Comparison of ENCODE assay signal across 8 cellular contexts in the genomic region with DNA sequence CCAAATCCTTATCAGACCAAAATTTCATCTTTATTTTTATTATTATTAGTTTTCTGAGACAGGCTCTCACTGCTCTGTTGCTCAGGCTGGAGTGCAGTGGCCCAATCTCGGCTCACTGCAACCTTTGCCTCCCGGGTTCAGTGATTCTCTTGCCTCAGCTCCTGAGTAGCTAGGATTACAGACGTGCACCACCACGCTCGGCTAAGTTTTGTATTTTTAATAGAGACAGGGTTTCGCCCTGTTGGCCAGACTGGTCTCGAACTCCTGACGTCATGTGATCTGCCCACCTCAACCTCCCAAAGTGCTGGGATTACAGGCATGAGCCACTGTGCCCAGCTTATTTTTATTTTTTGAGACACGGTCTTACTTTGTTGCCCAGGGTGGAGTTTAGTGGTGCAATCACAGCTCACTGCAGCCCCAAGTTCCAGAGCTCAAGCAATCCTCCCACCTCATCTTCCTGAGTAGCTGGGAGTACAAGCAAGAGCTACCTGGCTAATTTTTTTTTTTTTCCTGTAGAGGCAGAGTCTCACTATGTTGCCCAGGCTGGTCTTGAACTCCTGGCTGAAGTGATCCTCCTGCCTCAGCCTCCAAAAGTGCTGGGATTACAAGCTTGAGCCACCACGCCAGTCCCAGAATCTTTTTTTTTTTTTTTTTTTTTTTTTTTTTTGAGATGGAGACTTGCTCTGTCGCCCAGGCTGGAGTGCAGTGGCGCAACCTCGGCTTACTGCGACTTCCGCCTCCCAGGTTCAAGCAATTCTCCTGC. TPM values are rescaled to one million over a fixed set of nuclear protein-coding genes. Genes with fewer than 3 reads are reported as not detected.
DNase-seq lines count a peak whose midpoint lies in the region; ATAC-seq and TF ChIP-seq lines count a peak whose summit lies in the region.
"Not testable (repeated sequence)": the region's sequence is repeated elsewhere in the genome, so short reads cannot be mapped to it uniquely, and the experiment has no call there.

No MANE protein-coding gene starts in this region.

- POLR2A ChIA-PET in Panc1 (lab: Charles Lee) = interaction anchor here (0.6 kb wide), 2 partner anchors 9 to 63 kb away, joined by 3 to 15 read pairs; a partner anchor contains a TSS
- POLR2A ChIA-PET in activated CD4-positive, alpha-beta memory T cell treated with anti-CD3 and anti-CD28 coated beads for 36 hours (lab: Charles Lee) = interaction anchor here (1.2 kb wide), 1 partner anchor 32 kb away, joined by 3 read pairs; a partner anchor contains a TSS
- POLR2A ChIA-PET in activated naive CD8-positive, alpha-beta T cell treated with anti-CD3 and anti-CD28 coated beads, Interleukin-2, amount 10 ng/mL, durations not matched to agents 7 days and 5 days (lab: Charles Lee) = interaction anchor here (0.5 to 0.9 kb wide), 3 partner anchors 17 to 54 kb away, joined by 3 to 8 read pairs (median 3); no protein-coding TSS in a partner anchor

- H3K9me3 Mint-ChIP-seq in HFFc6; activated CD4-positive, alpha-beta memory T cell treated with anti-CD3 and anti-CD28 coated beads for 36 hours; activated naive CD8-positive, alpha-beta T cell treated with anti-CD3 and anti-CD28 coated beads, Interleukin-2, amount 10 ng/mL, durations not matched to agents 7 days and 5 days; naive B cell; stimulated activated memory B cell treated with anti-CD40 and anti-IgM and Interleukin-4, amounts not matched to agents 10 μg/mL and 1 μg/mL and 100 μg/mL, for 72 hours: not testable (repeated sequence)

- in situ Hi-C loops in Panc1 (cut with HindIII; ENCODE audit: low pct_unique_long_range_greater_than_20kb, low sequenced_read_pairs) = not testable (repeated sequence)

- not testable (repeated sequence) for BruUV-seq in Panc1 (replicated peaks; lab: Mats Ljungman, UMichigan)

- ATAC-seq in Panc1; activated naive CD8-positive, alpha-beta T cell treated with anti-CD3 and anti-CD28 coated beads, Interleukin-2, amount 10 ng/mL, durations not matched to agents 7 days and 5 days (ENCODE audit: low read depth); naive B cell (ENCODE audit: low read depth in 2 of 2); stimulated activated memory B cell treated with anti-CD40 and anti-IgM and Interleukin-4, amounts not matched to agents 10 μg/mL and 1 μg/mL and 100 μg/mL, for 72 hours: not testable (repeated sequence)

- H3K36me3 ChIP-seq in Panc1 (ENCODE audit: control insufficient read depth, insufficient read depth, low read length) = not testable (repeated sequence)

- H3K9me3 ChIP-seq in Panc1 (ENCODE audit: control insufficient read depth, insufficient read depth, low read depth, low read length) = not testable (repeated sequence)

- not testable (repeated sequence) for H3K36me3 Mint-ChIP-seq in HFFc6 (ENCODE audit: low read depth); activated CD4-positive, alpha-beta memory T cell treated with anti-CD3 and anti-CD28 coated beads for 36 hours; activated naive CD8-positive, alpha-beta T cell treated with anti-CD3 and anti-CD28 coated beads, Interleukin-2, amount 10 ng/mL, durations not matched to agents 7 days and 5 days; naive B cell
- peaks cover 12% of the 10 kb centered on the region for H3K36me3 Mint-ChIP-seq in stimulated activated memory B cell treated with anti-CD40 and anti-IgM and Interleukin-4, amounts not matched to agents 10 μg/mL and 1 μg/mL and 100 μg/mL, for 72 hours

- H3K27ac Mint-ChIP-seq in HFFc6; activated CD4-positive, alpha-beta memory T cell treated with anti-CD3 and anti-CD28 coated beads for 36 hours; activated naive CD8-positive, alpha-beta T cell treated with anti-CD3 and anti-CD28 coated beads, Interleukin-2, amount 10 ng/mL, durations not matched to agents 7 days and 5 days; naive B cell: not testable (repeated sequence)
- H3K27ac Mint-ChIP-seq in stimulated activated memory B cell treated with anti-CD40 and anti-IgM and Interleukin-4, amounts not matched to agents 10 μg/mL and 1 μg/mL and 100 μg/mL, for 72 hours = peak overlapping the region; percentile 68

- DNase-seq in HFFc6; Panc1 (ENCODE audit: low read depth, low spot score); activated CD4-positive, alpha-beta memory T cell treated with anti-CD3 and anti-CD28 coated beads for 36 hours; activated naive CD8-positive, alpha-beta T cell treated with anti-CD3 and anti-CD28 coated beads, Interleukin-2, amount 10 ng/mL, durations not matched to agents 7 days and 5 days; naive B cell: not testable (repeated sequence)
- DNase-seq in epithelial cell of proximal tubule (ENCODE audit: low read depth) = peak; percentile 36

- CTCF ChIA-PET in Panc1 (lab: Charles Lee) = interaction anchor here (0.6 kb wide), 1 partner anchor 361 kb away, joined by 3 read pairs; no protein-coding TSS in a partner anchor
- CTCF ChIA-PET in activated CD4-positive, alpha-beta memory T cell treated with anti-CD3 and anti-CD28 coated beads for 36 hours (lab: Charles Lee) = interaction anchor here (1.8 kb wide), 1 partner anchor 44 kb away, joined by 6 read pairs; no protein-coding TSS in a partner anchor

- not testable (repeated sequence) for H3K27me3 Mint-ChIP-seq in HFFc6 (ENCODE audit: insufficient read depth); activated CD4-positive, alpha-beta memory T cell treated with anti-CD3 and anti-CD28 coated beads for 36 hours; activated naive CD8-positive, alpha-beta T cell treated with anti-CD3 and anti-CD28 coated beads, Interleukin-2, amount 10 ng/mL, durations not matched to agents 7 days and 5 days; naive B cell; stimulated activated memory B cell treated with anti-CD40 and anti-IgM and Interleukin-4, amounts not matched to agents 10 μg/mL and 1 μg/mL and 100 μg/mL, for 72 hours

- intact Hi-C loops in Panc1 (cut with micrococcal nuclease; ENCODE audit: unreplicated experiment); activated CD4-positive, alpha-beta memory T cell treated with anti-CD3 and anti-CD28 coated beads for 36 hours (cut with micrococcal nuclease): not testable (repeated sequence)

- H3K27me3 ChIP-seq in Panc1 (ENCODE audit: control insufficient read depth, insufficient read depth, low read length) = not testable (repeated sequence)

- H3K4me1 ChIP-seq in Panc1 (ENCODE audit: control insufficient read depth, insufficient read depth, low read length) = not testable (repeated sequence)

- H3K4me3 Mint-ChIP-seq in HFFc6 = peak overlapping the region; percentile 89; the same call in 1 of the 2 replicates
- H3K4me3 Mint-ChIP-seq in activated CD4-positive, alpha-beta memory T cell treated with anti-CD3 and anti-CD28 coated beads for 36 hours = peak overlapping the region; percentile 90
- peak overlapping the region; percentile 92 for H3K4me3 Mint-ChIP-seq in activated naive CD8-positive, alpha-beta T cell treated with anti-CD3 and anti-CD28 coated beads, Interleukin-2, amount 10 ng/mL, durations not matched to agents 7 days and 5 days
- H3K4me3 Mint-ChIP-seq in naive B cell = peak overlapping the region in 6 of 8 donors; percentile 29 to 90 (median 88)
- H3K4me3 Mint-ChIP-seq in stimulated activated memory B cell treated with anti-CD40 and anti-IgM and Interleukin-4, amounts not matched to agents 10 μg/mL and 1 μg/mL and 100 μg/mL, for 72 hours = not testable (repeated sequence)

- not testable (repeated sequence) for TF ChIP-seq CTCF in C4-2B (conservative IDR thresholded peaks at IDR 0.05); HFFc6 (IDR thresholded peaks at IDR 0.05); Panc1 (IDR thresholded peaks at IDR 0.05); epithelial cell of proximal tubule (conservative IDR thresholded peaks at IDR 0.05; ENCODE audit: low read depth, low read length)

- peak overlapping the region in 1 of 2 experiments; percentile 59; a peak in 1 of 4 replicates for H3K4me3 ChIP-seq in Panc1 (ENCODE audit: low read depth in 2 of 2, low read length in 2 of 2)
- not testable (repeated sequence) for H3K4me3 ChIP-seq in epithelial cell of proximal tubule (ENCODE audit: low read depth, low read length)

- H3K27ac ChIP-seq in C4-2B = peak overlapping the region; percentile 73
- H3K27ac ChIP-seq in Panc1 (ENCODE audit: low read length) = peak overlapping the region; percentile 74; the same call in 1 of the 2 replicates

- not testable (repeated sequence) for H3K4me1 Mint-ChIP-seq in HFFc6 (ENCODE audit: low read depth); activated CD4-positive, alpha-beta memory T cell treated with anti-CD3 and anti-CD28 coated beads for 36 hours (ENCODE audit: low read depth); activated naive CD8-positive, alpha-beta T cell treated with anti-CD3 and anti-CD28 coated beads, Interleukin-2, amount 10 ng/mL, durations not matched to agents 7 days and 5 days; stimulated activated memory B cell treated with anti-CD40 and anti-IgM and Interleukin-4, amounts not matched to agents 10 μg/mL and 1 μg/mL and 100 μg/mL, for 72 hours
- peaks cover 4 to 14% (median 9%) of the 10 kb centered on the region in 3 donors for H3K4me1 Mint-ChIP-seq in naive B cell

RNA-seq across cellular contexts. Expression of a gene that starts 1.3 kb away (rescaled TPM):
- total RNA-seq in HFFc6 (2021; fragmentation: NEBNext Ultra II Directional; extraction: Animal tissue kit (Norgen Biotek cat#: 25700)) = 10 to 100 TPM; 21.1 to 31.1 (median 23.2) TPM
- 20.3 TPM for total RNA-seq in Panc1 (2021; ENCODE audit: unreplicated experiment)
- 22.5 TPM for polyA plus RNA-seq in Panc1 (2012; ENCODE audit: insufficient read length)
- total RNA-seq in activated CD4-positive, alpha-beta memory T cell treated with anti-CD3 and anti-CD28 coated beads for 36 hours = 10 to 100 TPM; 12.6 to 14.1 TPM
- total RNA-seq in activated naive CD8-positive, alpha-beta T cell treated with anti-CD3 and anti-CD28 coated beads, Interleukin-2, amount 10 ng/mL, durations not matched to agents 7 days and 5 days = 10 to 100 TPM; 13.6 to 13.9 TPM
- 27.7 and 45.4 TPM in 2 replicates for total RNA-seq in epithelial cell of proximal tubule
- 1 to 10 TPM in 5 of 6 donors, not detected in 1; 2.3 to 6.8 (median 3.6) TPM for polyA plus RNA-seq in naive B cell (ENCODE audit: low read depth in 6 of 6)

RNA-seq across cellular contexts. Expression of a gene that starts 16.4 kb away (rescaled TPM):
- 10 to 100 TPM; 29.8 to 33.3 (median 31.3) TPM for total RNA-seq in HFFc6 (2021; fragmentation: NEBNext Ultra II Directional; extraction: Animal tissue kit (Norgen Biotek cat#: 25700))
- total RNA-seq in Panc1 (2021; ENCODE audit: unreplicated experiment) = 19.1 TPM
- polyA plus RNA-seq in Panc1 (2012; ENCODE audit: insufficient read length) = 17.6 TPM
- 10 to 100 TPM; 33.0 to 35.5 TPM for total RNA-seq in activated CD4-positive, alpha-beta memory T cell treated with anti-CD3 and anti-CD28 coated beads for 36 hours
- total RNA-seq in activated naive CD8-positive, alpha-beta T cell treated with anti-CD3 and anti-CD28 coated beads, Interleukin-2, amount 10 ng/mL, durations not matched to agents 7 days and 5 days = 10 to 100 TPM; 34.9 to 35.1 TPM
- total RNA-seq in epithelial cell of proximal tubule = 54.2 and 68.8 TPM in 2 replicates
- polyA plus RNA-seq in naive B cell (ENCODE audit: low read depth in 6 of 6) = 10 to 100 TPM; 25.5 to 37.5 (median 31.3) TPM

RNA-seq across cellular contexts. Expression of a gene that starts 16.8 kb away (rescaled TPM):
- 10 to 100 TPM; 27.0 to 38.5 (median 34.3) TPM for total RNA-seq in HFFc6 (2021; fragmentation: NEBNext Ultra II Directional; extraction: Animal tissue kit (Norgen Biotek cat#: 25700))
- total RNA-seq in Panc1 (2021; ENCODE audit: unreplicated experiment) (22.5 TPM), epithelial cell of proximal tubule (14.1 and 20.0 TPM in 2 replicates)
- polyA plus RNA-seq in Panc1 (2012; ENCODE audit: insufficient read length) = 26.9 TPM
- 10 to 100 TPM; 27.2 to 27.4 TPM for total RNA-seq in activated CD4-positive, alpha-beta memory T cell treated with anti-CD3 and anti-CD28 coated beads for 36 hours
- total RNA-seq in activated naive CD8-positive, alpha-beta T cell treated with anti-CD3 and anti-CD28 coated beads, Interleukin-2, amount 10 ng/mL, durations not matched to agents 7 days and 5 days = 10 to 100 TPM; 18.7 to 21.0 TPM
- polyA plus RNA-seq in naive B cell (ENCODE audit: low read depth in 6 of 6) = 10 to 100 TPM; 12.7 to 23.4 (median 22.1) TPM

RNA-seq across cellular contexts. Expression of a gene that starts 32.1 kb away (rescaled TPM):
- 10 to 100 TPM; 63.8 to 75.5 (median 70.2) TPM for total RNA-seq in HFFc6 (2021; fragmentation: NEBNext Ultra II Directional; extraction: Animal tissue kit (Norgen Biotek cat#: 25700))
- 45.4 TPM for total RNA-seq in Panc1 (2021; ENCODE audit: unreplicated experiment)
- 37.8 TPM for polyA plus RNA-seq in Panc1 (2012; ENCODE audit: insufficient read length)
- total RNA-seq in activated CD4-positive, alpha-beta memory T cell treated with anti-CD3 and anti-CD28 coated beads for 36 hours = 10 to 100 TPM; 45.9 to 50.0 TPM
- 10 to 100 TPM; 60.7 to 63.4 TPM for total RNA-seq in activated naive CD8-positive, alpha-beta T cell treated with anti-CD3 and anti-CD28 coated beads, Interleukin-2, amount 10 ng/mL, durations not matched to agents 7 days and 5 days
- total RNA-seq in epithelial cell of proximal tubule = 39.4 and 52.1 TPM in 2 replicates
- polyA plus RNA-seq in naive B cell (ENCODE audit: low read depth in 6 of 6) = 10 to 100 TPM; 36.9 to 44.3 (median 42.0) TPM
